In genomic region chr1:226735576-226735975, GRCh38 we compare ENCODE assay signal across 11 cellular contexts. TPM values are rescaled to one million over a fixed set of nuclear protein-coding genes. Genes with fewer than 3 reads are reported as not detected.
DNase-seq lines count a peak whose midpoint lies in the region; ATAC-seq and TF ChIP-seq lines count a peak whose summit lies in the region.
"Had no signal": no experiment of that assay in that cellular context is flagged by ENCODE, and none has a peak within 500 bp of the region (broad histone marks: within the 10 kb centered on the region; RNA-seq: fewer than 3 reads in every experiment).

No MANE protein-coding gene starts in this region.

- H3K27me3 Mint-ChIP-seq in activated B cell treated with CpG ODN at 0.5 μM for 24 hours, result no peaks in the 10 kb centered on the region

- H3K36me3 Mint-ChIP-seq in activated B cell treated with CpG ODN at 0.5 μM for 24 hours (ENCODE audit: low read depth), result peaks cover 66% of the 10 kb centered on the region

- TF ChIP-seq CTCF in activated B cell treated with CpG ODN at 0.5 μM for 24 hours (IDR thresholded peaks at IDR 0.05) (no peak), esophagus muscularis mucosa (IDR thresholded peaks at IDR 0.05) (no peak)

- CTCF ChIA-PET in activated B cell treated with CpG ODN at 0.5 μM for 24 hours (lab: Charles Lee), result no interaction called here

- H3K27ac ChIP-seq in esophagus muscularis mucosa (replicated peaks in 1 of 4) (peak overlapping the region in 3 of 4 donors; percentile 97 to 98 (median 98)), skeletal muscle tissue (ENCODE audit: low read depth, low read length) (no peak overlapping the region)

- H3K4me3 ChIP-seq in GM08714 (ENCODE audit: low read length) (peak overlapping the region; percentile 62; the same call in 1 of the 2 replicates), esophagus muscularis mucosa (peak overlapping the region; percentile 90 to 97 (median 94)), skeletal muscle tissue (ENCODE audit: low read length in 3 of 3) (peak overlapping the region; percentile 52 to 77 (median 61))

- intact Hi-C loops in activated B cell treated with CpG ODN at 0.5 μM for 24 hours (cut with micrococcal nuclease), result loop anchor here (5.0 to 10.0 kb wide), 2 partner anchors 191 to 207 kb away; partner anchors contain the start of genes COQ8A and STUM
- intact Hi-C loops in esophagus muscularis mucosa (cut with DNase I), result loop anchor here (5.0 kb wide), 2 partner anchors 83 to 103 kb away; no protein-coding TSS in a partner anchor

- H3K36me3 ChIP-seq in esophagus muscularis mucosa, result peaks cover 5 to 22% (median 13%) of the 10 kb centered on the region in 4 donors
- peaks cover 2 to 17% (median 12%) of the 10 kb centered on the region in 3 donors for H3K36me3 ChIP-seq in skeletal muscle tissue (ENCODE audit: control insufficient read depth in 3 of 3, insufficient read depth in 3 of 3, low read length in 3 of 3)

- POLR2A ChIA-PET in activated B cell treated with CpG ODN at 0.5 μM for 24 hours (lab: Charles Lee), result interaction anchor here (1.0 to 9.0 kb wide), 7 partner anchors 27 to 101 kb away, joined by 3 to 95 read pairs (median 14); no protein-coding TSS in a partner anchor

- WGBS in esophagus muscularis mucosa, result 47% methylated on average over 10 of the region's 12 CpGs

- DNase-seq in activated B cell treated with CpG ODN at 0.5 μM for 24 hours, result no peak
- DNase-seq in esophagus muscularis mucosa (ENCODE audit: extremely low spot score), result no peak
- DNase-seq in NCI-H524 (lab: John Stamatoyannopoulos, UW), result no peak
- DNase-seq in NOMO-1 treated with DMSO at 0.1 percent for 48 hours (lab: John Stamatoyannopoulos, UW; ENCODE audit: unreplicated experiment), result no peak
- DNase-seq in HT-29 (ENCODE audit: low spot score), result no peak
- no peak for DNase-seq in COLO668 (lab: John Stamatoyannopoulos, UW; ENCODE audit: unreplicated experiment)
- DNase-seq: cortex of kidney, NCI-H146 had no signal

- H3K27me3 ChIP-seq in esophagus muscularis mucosa (no peaks in the 10 kb centered on the region), skeletal muscle tissue (ENCODE audit: control insufficient read depth in 3 of 3, insufficient read depth in 3 of 3, low read length in 3 of 3) (no peaks in the 10 kb centered on the region)

- no peak for TF ChIP-seq EP300 in esophagus muscularis mucosa (IDR thresholded peaks at IDR 0.05)

- peaks cover 37 to 79% (median 76%) of the 10 kb centered on the region in 4 donors for H3K4me1 ChIP-seq in esophagus muscularis mucosa
- H3K4me1 ChIP-seq in skeletal muscle tissue (ENCODE audit: control insufficient read depth in 3 of 3, insufficient read depth in 3 of 3, low read length in 3 of 3), result peaks cover 34 to 56% (median 48%) of the 10 kb centered on the region in 3 donors

- no peaks in the 10 kb centered on the region for H3K9me3 Mint-ChIP-seq in activated B cell treated with CpG ODN at 0.5 μM for 24 hours

- H3K27ac Mint-ChIP-seq in activated B cell treated with CpG ODN at 0.5 μM for 24 hours, result no peak overlapping the region
- H3K27ac Mint-ChIP-seq: progenitor cell of endocrine pancreas had no signal

- H3K4me1 Mint-ChIP-seq in activated B cell treated with CpG ODN at 0.5 μM for 24 hours, result peaks cover 73% of the 10 kb centered on the region

- H3K9me3 ChIP-seq in esophagus muscularis mucosa, result no peaks in the 10 kb centered on the region
- H3K9me3 ChIP-seq in skeletal muscle tissue (ENCODE audit: control insufficient read depth in 3 of 3, low read length in 3 of 3), result no peaks in the 10 kb centered on the region

- TF ChIP-seq POLR2A in esophagus muscularis mucosa (IDR thresholded peaks at IDR 0.05; ENCODE audit: low read depth), result no peak

- H3K9ac ChIP-seq in skeletal muscle tissue (ENCODE audit: low read depth in 1 of 3, low read length in 3 of 3), result peak overlapping the region in 2 of 3 donors; percentile 51 to 90

- H3K4me3 Mint-ChIP-seq in activated B cell treated with CpG ODN at 0.5 μM for 24 hours, result peak overlapping the region; percentile 93

- ATAC-seq in activated B cell treated with CpG ODN at 0.5 μM for 24 hours (ENCODE audit: low read depth), result no peak

RNA-seq across cellular contexts. Expression of gene ITPKB, which starts 3.5 kb away (rescaled TPM):
- total RNA-seq in activated B cell treated with CpG ODN at 0.5 μM for 24 hours (88.5 and 97.3 TPM in 2 replicates), esophagus muscularis mucosa (100 to 1,000 TPM in 2 of 4 donors, 10 to 100 TPM in 2; 71.1 to 156 (median 116) TPM), skeletal muscle tissue (18.8 TPM)
- 2.9 and 3.7 TPM in 2 replicates for total RNA-seq in HT-29 (2014; rRNA removed; shearing (Covaris generic))
